Comparison of ENCODE assay signal across 22 cellular contexts in genomic region chr4:149738156-149738555, GRCh38.
"Had no signal": no experiment of that assay in that cellular context is flagged by ENCODE, and none has a peak within 500 bp of the region (broad histone marks: within the 10 kb centered on the region; RNA-seq: fewer than 3 reads in every experiment).

No MANE protein-coding gene starts in this region.

- DNase-seq: activated CD4-positive, alpha-beta T cell treated with anti-CD3 and anti-CD28 coated beads for 4 hours; activated CD8-positive, alpha-beta memory T cell treated with anti-CD3 and anti-CD28 coated beads, Interleukin-2, amount 50 U/mL, for 48 hours; activated CD8-positive, alpha-beta T cell treated with anti-CD3 and anti-CD28 coated beads, Interleukin-2, amount 10 ng/mL, durations not matched to agents 7 days and 5 days; activated naive CD8-positive, alpha-beta T cell treated with anti-CD3 and anti-CD28 coated beads, Interleukin-2, amount 50 U/mL, for 24 hours; activated T-cell treated with anti-CD3 and anti-CD28 coated beads, Interleukin-2, amount 50 U/mL, for 1 hour; amniotic stem cell; body of pancreas; KG1; NCI-H146; NCI-H187 treated with DMSO at 0.1 percent for 48 hours; NCI-H2081 treated with DMSO at 0.1 percent for 48 hours; NCI-H446; NCI-H524; Peyer's patch; SHP77; T-cell; T-helper 2 cell; T1000; WERI-Rb-1 had no signal

- H3K4me3 ChIP-seq: ascending aorta, body of pancreas, Peyer's patch, SK-N-MC had no signal

- H3K36me3 ChIP-seq: ascending aorta, Peyer's patch, WERI-Rb-1 had no signal

- ATAC-seq: activated CD4-positive, CD25-positive, alpha-beta regulatory T cell treated with anti-CD3 and anti-CD28 coated beads, Interleukin-2, amount 50 U/mL, for 24 hours; activated CD8-positive, alpha-beta T cell treated with anti-CD3 and anti-CD28 coated beads, Interleukin-2, amount 10 ng/mL, durations not matched to agents 7 days and 5 days; activated naive CD8-positive, alpha-beta T cell treated with anti-CD3 and anti-CD28 coated beads, Interleukin-2, amount 50 U/mL, for 24 hours; body of pancreas; T-cell had no signal

- H3K27ac ChIP-seq: ascending aorta, body of pancreas, Peyer's patch, SK-N-MC, WERI-Rb-1 had no signal

- H3K27me3 ChIP-seq: ascending aorta, body of pancreas, Peyer's patch had no signal

- H3K4me1 ChIP-seq: ascending aorta, body of pancreas, Peyer's patch had no signal

- H3K9me3 ChIP-seq: ascending aorta, body of pancreas, Peyer's patch had no signal
